8 cellular contexts compared by ENCODE assay signal in genomic region chr6:7697820-7698623, GRCh38. TPM values are rescaled to one million over a fixed set of nuclear protein-coding genes. Genes with fewer than 3 reads are reported as not detected.
DNase-seq lines count a peak whose midpoint lies in the region; ATAC-seq and TF ChIP-seq lines count a peak whose summit lies in the region.

No MANE protein-coding gene starts in this region.

- peak overlapping the region; percentile 82 for H3K4me3 Mint-ChIP-seq in HFFc6

- H3K9me3 Mint-ChIP-seq in HFFc6 = no peaks in the 10 kb centered on the region

- peaks cover 36% of the 10 kb centered on the region for H3K4me1 Mint-ChIP-seq in HFFc6 (ENCODE audit: low read depth)

- H3K4me3 ChIP-seq in SK-N-MC (peak overlapping the region; percentile 66), fibroblast of villous mesenchyme (ENCODE audit: low read depth, low read length) (peak overlapping the region; percentile 21)

- peaks cover 4% of the 10 kb centered on the region; the same call in 1 of the 2 replicates for H3K27me3 Mint-ChIP-seq in HFFc6 (ENCODE audit: insufficient read depth)

- peak overlapping the region; percentile 89 for H3K27ac Mint-ChIP-seq in HFFc6

- no peak for TF ChIP-seq CTCF in HFFc6 (IDR thresholded peaks at IDR 0.05)
- TF ChIP-seq CTCF in fibroblast of villous mesenchyme (IDR thresholded peaks at IDR 0.05; ENCODE audit: insufficient read depth, low read depth, low read length) = no peak

- H3K9ac ChIP-seq in SK-N-MC (ENCODE audit: insufficient read length) = peak overlapping the region; percentile 56

- peak; percentile 90 for DNase-seq in HFFc6
- peak; percentile 73 for DNase-seq in SK-N-MC (ENCODE audit: low read depth, low spot score)
- peak; percentile 96 for DNase-seq in fibroblast of villous mesenchyme (ENCODE audit: low read depth)
- DNase-seq in smooth muscle cell of the brain vasculature (ENCODE audit: low read depth, low spot score) = peak; percentile 46
- DNase-seq in GM19238 (ENCODE audit: insufficient read length, low spot score) = no peak
- DNase-seq in NCI-H2171 (lab: John Stamatoyannopoulos, UW) = no peak
- DNase-seq in NCI-H2029 treated with DMSO at 0.1 percent for 48 hours (lab: John Stamatoyannopoulos, UW) = no peak

- H3K36me3 Mint-ChIP-seq in HFFc6 (ENCODE audit: low read depth) = no peaks in the 10 kb centered on the region

- H3K36me3 ChIP-seq in SK-N-MC (ENCODE audit: insufficient read depth, low read length) = no peaks in the 10 kb centered on the region

- H3K9me3 ChIP-seq in SK-N-MC (ENCODE audit: low read depth, low read length) = no peaks in the 10 kb centered on the region

- H3K27ac ChIP-seq in SK-N-MC = peak overlapping the region; percentile 98

- no peak for ATAC-seq in GM19463 (IDR thresholded peaks at IDR 0.05; ENCODE audit: unreplicated experiment)

RNA-seq across cellular contexts. Expression of gene BMP6, which starts 27.9 kb away (rescaled TPM):
- under 1 TPM in 5 of 6 experiments, not detected in 1; 0.05 to 0.43 (median 0.11) TPM for total RNA-seq in HFFc6 (2021; fragmentation: NEBNext Ultra II Directional; extraction: Animal tissue kit (Norgen Biotek cat#: 25700))
- under 0.01 and 1.7 TPM in 2 replicates for total RNA-seq in fibroblast of villous mesenchyme

Comparison
In these comparisons a context has a peak if more than half of its experiments do, and no peak if none do; other contexts are left out.
1. DNase-seq: peak in HFFc6 (single experiment), SK-N-MC (single experiment), fibroblast of villous mesenchyme (single experiment) and smooth muscle cell of the brain vasculature (single experiment); none in GM19238 (single experiment), NCI-H2171 (single experiment) and NCI-H2029 treated with DMSO at 0.1 percent for 48 hours (single experiment).